In the genomic region with DNA sequence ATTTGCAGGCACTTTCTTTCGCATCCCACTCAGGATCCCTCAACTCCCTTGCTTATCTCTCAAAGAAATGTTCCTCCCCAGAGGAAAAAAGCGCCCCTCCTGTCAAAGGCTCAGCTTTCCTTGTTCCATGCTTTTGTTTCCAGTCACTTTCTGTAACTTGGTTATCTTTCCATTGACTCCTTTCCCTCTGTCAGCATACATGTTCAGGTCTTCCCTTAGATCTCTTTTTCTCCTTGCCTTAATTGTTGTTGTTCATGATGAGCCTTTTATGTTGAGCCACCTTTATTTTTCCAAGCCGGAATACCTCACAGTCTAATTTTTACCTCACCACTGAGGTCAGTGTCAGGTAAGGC, we compare ENCODE assay signal across 8 cellular contexts. TPM values are rescaled to one million over a fixed set of nuclear protein-coding genes. Genes with fewer than 3 reads are reported as not detected.
DNase-seq lines count a peak whose midpoint lies in the region; ATAC-seq and TF ChIP-seq lines count a peak whose summit lies in the region.

No MANE protein-coding gene starts in this region.

- no peak for ATAC-seq in GM21526 (IDR thresholded peaks at IDR 0.05; ENCODE audit: low FRiP score, unreplicated experiment)

- DNase-seq in AG09309 (ENCODE audit: low read depth) (no peak), KBM-7 (peak; percentile 11), choroid plexus epithelial cell (ENCODE audit: low read depth) (no peak), myocyte (ENCODE audit: low read depth) (peak; percentile 14), NCI-H524 treated with DMSO at 0.1 percent for 48 hours (lab: John Stamatoyannopoulos, UW) (no peak), erythroblast (lab: John Stamatoyannopoulos, UW) (no peak)
- DNase-seq in stimulated activated CD4-positive, alpha-beta T cell treated with anti-CD3 and anti-CD28 coated beads, Interleukin-2, amount 100 ng/mL, for 24 hours: no peak

- in situ Hi-C loops in KBM-7 (cut with MboI; ENCODE audit: low pct_unique_long_range_greater_than_20kb, low sequenced_read_pairs): no loop called here

- TF ChIP-seq POLR2A in erythroblast (IDR thresholded peaks at IDR 0.05; ENCODE audit: low read length): no peak

- no peak for TF ChIP-seq CTCF in AG09309 (IDR thresholded peaks at IDR 0.05; ENCODE audit: control insufficient read depth, insufficient read depth, low read depth, low read length, missing control alignments)
- no peak for TF ChIP-seq CTCF in choroid plexus epithelial cell (conservative IDR thresholded peaks at IDR 0.05; ENCODE audit: low read depth, low read length)

- H3K4me3 ChIP-seq in AG09309 (ENCODE audit: control insufficient read depth, low read depth, low read length) (peak overlapping the region; percentile 56), choroid plexus epithelial cell (ENCODE audit: low read depth, low read length) (peak overlapping the region; percentile 72)

RNA-seq across cellular contexts. Expression of a gene that starts 46.5 kb away (rescaled TPM):
- total RNA-seq in myocyte: 0.48 and 2.1 TPM in 2 replicates
- polyA plus RNA-seq in myocyte (2012): 5.5 TPM

Comparison
In these comparisons a context has a peak if more than half of its experiments do, and no peak if none do; other contexts are left out.
1. DNase-seq: peak in KBM-7 (single experiment) and myocyte (single experiment); none in AG09309 (single experiment), choroid plexus epithelial cell (single experiment), NCI-H524 treated with DMSO at 0.1 percent for 48 hours (single experiment), erythroblast (0 of 2) and stimulated activated CD4-positive, alpha-beta T cell treated with anti-CD3 and anti-CD28 coated beads, Interleukin-2, amount 100 ng/mL, for 24 hours (0 of 2).